ENCODE assay signal across 28 cellular contexts in genomic region chr10:89615105-89615504, GRCh38.
"Had no signal": no experiment of that assay in that cellular context is flagged by ENCODE, and none has a peak within 500 bp of the region (broad histone marks: within the 10 kb centered on the region; RNA-seq: fewer than 3 reads in every experiment).

No MANE protein-coding gene starts in this region.

- H3K27ac ChIP-seq: dorsolateral prefrontal cortex, epithelial cell of prostate, foreskin keratinocyte, gastroesophageal sphincter, heart left ventricle, hepatocyte, ovary, psoas muscle, sigmoid colon, thoracic aorta, tibial nerve, upper lobe of left lung had no signal

- ATAC-seq: esophagus mucosa; foreskin keratinocyte; gastroesophageal sphincter; heart left ventricle; left lobe of liver; naive thymus-derived CD8-positive, alpha-beta T cell; psoas muscle; right cardiac atrium; stimulated activated memory B cell treated with anti-CD40 and anti-IgM and Interleukin-4, amounts not matched to agents 10 μg/mL and 1 μg/mL and 100 μg/mL, for 72 hours; stimulated activated naive CD8-positive, alpha-beta T cell treated with anti-CD3 and anti-CD28 coated beads, Interleukin-15, Interleukin-2, amounts not matched to agents 100 U/mL and 50 U/mL, for 24 hours had no signal

- H3K27ac Mint-ChIP-seq: endodermal cell; stimulated activated memory B cell treated with anti-CD40 and anti-IgM and Interleukin-4, amounts not matched to agents 10 μg/mL and 1 μg/mL and 100 μg/mL, for 72 hours had no signal

- H3K27me3 ChIP-seq: dorsolateral prefrontal cortex, foreskin keratinocyte, gastroesophageal sphincter, heart left ventricle, hepatocyte, ovary, sigmoid colon, tibial nerve, upper lobe of left lung had no signal

- DNase-seq: dorsolateral prefrontal cortex; effector CD4-positive, alpha-beta T cell; endodermal cell; foreskin keratinocyte; heart left ventricle; kidney; mesendoderm; midbrain; occipital lobe; ovary; posterior cingulate gyrus; psoas muscle; right cardiac atrium; sigmoid colon; stimulated activated CD4-positive, alpha-beta T cell treated with anti-CD3 and anti-CD28 coated beads, Interleukin-2, amount 100 ng/mL, for 24 hours; stimulated activated CD4-positive, alpha-beta T cell treated with anti-CD3 and anti-CD28 coated beads, Interleukin-4, amount 100 ng/mL, for 24 hours; stimulated activated naive CD8-positive, alpha-beta T cell treated with anti-CD3 and anti-CD28 coated beads, Interleukin-15, Interleukin-2, amounts not matched to agents 100 U/mL and 50 U/mL, for 24 hours; substantia nigra; upper lobe of left lung had no signal

- H3K4me3 ChIP-seq: dorsolateral prefrontal cortex, gastroesophageal sphincter, heart left ventricle, hepatocyte, ovary, psoas muscle, sigmoid colon, thoracic aorta, tibial nerve, upper lobe of left lung had no signal

- H3K4me3 Mint-ChIP-seq: endodermal cell; stimulated activated memory B cell treated with anti-CD40 and anti-IgM and Interleukin-4, amounts not matched to agents 10 μg/mL and 1 μg/mL and 100 μg/mL, for 72 hours had no signal

- H3K27me3 Mint-ChIP-seq: stimulated activated memory B cell treated with anti-CD40 and anti-IgM and Interleukin-4, amounts not matched to agents 10 μg/mL and 1 μg/mL and 100 μg/mL, for 72 hours had no signal

- H3K9me3 ChIP-seq: ovary, thoracic aorta had no signal

- H3K4me1 Mint-ChIP-seq: stimulated activated memory B cell treated with anti-CD40 and anti-IgM and Interleukin-4, amounts not matched to agents 10 μg/mL and 1 μg/mL and 100 μg/mL, for 72 hours had no signal

- H3K4me1 ChIP-seq: foreskin keratinocyte, gastroesophageal sphincter, sigmoid colon, tibial nerve, upper lobe of left lung had no signal

- H3K36me3 ChIP-seq: ovary, sigmoid colon, thoracic aorta, upper lobe of left lung had no signal

- H3K9me3 Mint-ChIP-seq: stimulated activated memory B cell treated with anti-CD40 and anti-IgM and Interleukin-4, amounts not matched to agents 10 μg/mL and 1 μg/mL and 100 μg/mL, for 72 hours had no signal
